Comparison of ENCODE assay signal across 8 cellular contexts in the genomic region with DNA sequence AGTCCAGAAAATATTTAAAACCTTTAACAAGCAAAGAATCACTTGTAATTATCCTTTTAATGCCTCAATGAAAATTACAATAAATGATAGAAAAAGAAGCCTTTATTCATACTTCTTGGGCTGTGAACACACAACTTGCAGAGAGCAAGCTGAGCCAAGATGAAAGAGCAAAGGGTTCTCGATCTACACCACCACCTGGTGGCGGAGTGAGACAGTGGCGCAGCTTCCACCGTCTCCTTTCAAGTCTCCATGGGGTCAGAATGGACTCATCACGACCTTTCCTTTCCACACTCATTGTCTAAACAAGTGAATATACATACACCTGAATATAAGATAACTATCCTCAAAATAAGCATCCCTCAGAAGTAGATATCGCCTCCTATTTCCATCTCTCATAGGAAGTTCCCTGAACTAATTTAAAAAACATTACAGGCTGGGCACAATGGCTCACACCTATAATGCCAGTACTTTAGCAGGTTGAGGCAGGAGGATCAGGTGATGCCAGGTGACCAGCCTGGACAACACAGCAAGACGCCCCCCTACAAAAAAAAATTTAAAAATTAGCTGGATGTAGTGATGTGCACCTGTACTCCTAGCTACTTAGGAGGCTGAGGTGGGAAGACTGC.
DNase-seq lines count a peak whose midpoint lies in the region; ATAC-seq, FAIRE-seq and TF ChIP-seq lines count a peak whose summit lies in the region.

No MANE protein-coding gene starts in this region.

- no peaks in the 10 kb centered on the region for H3K36me3 ChIP-seq in SU-DHL-6 (ENCODE audit: low read length)

- no peaks in the 10 kb centered on the region for H3K27me3 ChIP-seq in SU-DHL-6 (ENCODE audit: low read length)

- no peak overlapping the region for H2AFZ ChIP-seq in SU-DHL-6 (ENCODE audit: low read depth, low read length, severe bottlenecking)

- no peak overlapping the region for H3K4me3 ChIP-seq in GM12864 (ENCODE audit: low read depth, low read length)
- no peak overlapping the region for H3K4me3 ChIP-seq in SU-DHL-6 (ENCODE audit: insufficient read depth, low read length, poor library complexity, severe bottlenecking)
- no peak overlapping the region for H3K4me3 ChIP-seq in skeletal muscle cell (ENCODE audit: low read depth, low read length)

- H3K9me2 ChIP-seq in SU-DHL-6 (replicated peaks; ENCODE audit: insufficient read depth, low read length), result no peaks in the 10 kb centered on the region

- DNase-seq in GM12864 (ENCODE audit: low read depth) (peak; percentile 25), HTR-8/SVneo (ENCODE audit: insufficient read length, low spot score) (peak; percentile 48), amygdala (lab: John Stamatoyannopoulos, UW) (peak in 42 of 56 donors; percentile 1 to 78 (median 26)), hepatic stellate cell (ENCODE audit: low spot score) (peak; percentile 47), skeletal muscle cell (ENCODE audit: low read depth) (peak; percentile 17)

- H4K20me1 ChIP-seq in SU-DHL-6 (ENCODE audit: low read depth, low read length), result no peaks in the 10 kb centered on the region

- H3K27ac ChIP-seq in 22Rv1 (no peak overlapping the region), SU-DHL-6 (ENCODE audit: low read depth, low read length) (no peak overlapping the region)

- no peak overlapping the region for H3K9ac ChIP-seq in SU-DHL-6 (ENCODE audit: low read length)

- no peaks in the 10 kb centered on the region for H3K9me3 ChIP-seq in SU-DHL-6 (ENCODE audit: insufficient read depth, low read length)

- no peak overlapping the region for H3K4me2 ChIP-seq in SU-DHL-6 (ENCODE audit: low read depth, low read length, poor library complexity, severe bottlenecking)

- no peak for ATAC-seq in GM19023 (IDR thresholded peaks at IDR 0.05; ENCODE audit: unreplicated experiment)

- H3F3A ChIP-seq in SU-DHL-6 (ENCODE audit: insufficient read depth), result no peaks in the 10 kb centered on the region; the same call in 1 of the 2 replicates

- FAIRE-seq in HTR-8/SVneo (lab: Jason Lieb, UNC), result no peak

- H3K79me2 ChIP-seq in SU-DHL-6 (ENCODE audit: insufficient read depth, low read length), result no peaks in the 10 kb centered on the region

- peak; percentile 87 for TF ChIP-seq CTCF in 22Rv1 (IDR thresholded peaks at IDR 0.05)
- peak; percentile 90 for TF ChIP-seq CTCF in GM12864 (IDR thresholded peaks at IDR 0.05; ENCODE audit: low read depth, low read length, missing control alignments)
- peak; percentile 28 for TF ChIP-seq CTCF in SU-DHL-6 (IDR thresholded peaks at IDR 0.05; ENCODE audit: insufficient read depth, low read length, poor library complexity, severe bottlenecking)

Comparison
In these comparisons a context has a peak if more than half of its experiments do, and no peak if none do; other contexts are left out.
1. CTCF ChIP-seq: peak in every context shown above with its lines; median percentile 90 in GM12864; 87 in 22Rv1; 28 in SU-DHL-6.